In the genomic region with DNA sequence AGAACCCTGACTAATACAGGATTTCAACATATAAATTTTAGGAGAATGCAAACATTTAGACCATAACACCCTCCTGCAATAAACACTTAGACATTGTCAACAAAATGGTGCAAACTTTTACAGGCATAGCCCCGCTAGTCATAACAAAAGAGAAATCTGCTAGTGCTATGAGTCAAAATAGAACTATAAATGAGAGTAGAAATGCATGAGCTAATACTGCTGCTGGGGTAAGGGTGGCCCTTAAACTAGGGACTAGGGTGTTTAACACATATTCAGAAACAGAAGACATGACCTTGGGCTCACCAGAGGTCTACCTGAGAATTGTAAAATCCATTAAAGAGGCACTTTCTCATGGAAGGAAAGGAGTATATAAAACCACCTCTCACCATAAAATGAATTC, we compare ENCODE assay signal across 13 cellular contexts.
A peak's percentile ranks its signal among the peaks of the same experiment; 100 is the strongest.
DNase-seq lines count a peak whose midpoint lies in the region; ATAC-seq, FAIRE-seq and TF ChIP-seq lines count a peak whose summit lies in the region.
"Had no signal": no experiment of that assay in that cellular context is flagged by ENCODE, and none has a peak within 500 bp of the region (broad histone marks: within the 10 kb centered on the region; RNA-seq: fewer than 3 reads in every experiment).

No MANE protein-coding gene starts in this region.

- H3K36me3 Mint-ChIP-seq in endodermal cell (ENCODE audit: low read depth), result no peaks in the 10 kb centered on the region
- H3K36me3 Mint-ChIP-seq: brain, naive B cell had no signal

- TF ChIP-seq CTCF in endodermal cell (conservative IDR thresholded peaks at IDR 0.05), result no peak

- no peak overlapping the region for H3K4me2 ChIP-seq in Karpas-422 (ENCODE audit: low read depth, low read length, poor library complexity, severe bottlenecking)

- H2AFZ ChIP-seq in Karpas-422 (ENCODE audit: low read length), result no peak overlapping the region

- ATAC-seq in GM18517 (IDR thresholded peaks at IDR 0.05; ENCODE audit: unreplicated experiment) (peak; percentile 83), GM21360 (IDR thresholded peaks at IDR 0.05; ENCODE audit: unreplicated experiment) (peak; percentile 95), HG02870 (IDR thresholded peaks at IDR 0.05; ENCODE audit: unreplicated experiment) (peak; percentile 93), HG03520 (IDR thresholded peaks at IDR 0.05; ENCODE audit: unreplicated experiment) (peak; percentile 94)
- ATAC-seq: heart right ventricle, left colon had no signal

- no peaks in the 10 kb centered on the region for H3K36me3 ChIP-seq in endodermal cell (ENCODE audit: control insufficient read depth, insufficient read depth, low read length)
- no peaks in the 10 kb centered on the region for H3K36me3 ChIP-seq in Karpas-422 (ENCODE audit: insufficient read depth, low read length)
- H3K36me3 ChIP-seq in small intestine (ENCODE audit: control insufficient read depth in 2 of 2, insufficient read depth in 2 of 2, low read length in 2 of 2), result no peaks in the 10 kb centered on the region
- H3K36me3 ChIP-seq: heart right ventricle had no signal

- 97 to 100% methylated on average over 1 of the region's 1 CpG for WGBS in endodermal cell (ENCODE audit: insufficient coverage in 1 of 2, insufficient read length in 1 of 2), 2 experiments
- 55 to 87% (median 63%) methylated on average over 1 of the region's 1 CpG for WGBS in small intestine, 3 donors

- no peaks in the 10 kb centered on the region for H4K20me1 ChIP-seq in Karpas-422 (ENCODE audit: insufficient read depth, low read depth, low read length)

- DNase-seq in activated CD4-positive, alpha-beta T cell treated with anti-CD3 and anti-CD28 coated beads, Interleukin-2, amount 50 U/mL, for 4 hours, result no peak
- DNase-seq in endodermal cell, result no peak
- DNase-seq in Karpas-422, result no peak
- DNase-seq in small intestine, result no peak
- DNase-seq: heart right ventricle, left colon, naive B cell, NCI-H2171 had no signal

- H3K27ac ChIP-seq in endodermal cell (ENCODE audit: low read depth, low read length) (no peak overlapping the region), Karpas-422 (ENCODE audit: low read length) (no peak overlapping the region), small intestine (ENCODE audit: low read depth in 1 of 2, low read length in 1 of 2) (no peak overlapping the region)
- H3K27ac ChIP-seq: heart right ventricle had no signal

- H3K4me3 ChIP-seq in endodermal cell (ENCODE audit: low read length) (no peak overlapping the region), Karpas-422 (ENCODE audit: low read length) (no peak overlapping the region), small intestine (ENCODE audit: low read depth in 1 of 2, low read length in 2 of 2) (no peak overlapping the region)
- H3K4me3 ChIP-seq: heart right ventricle had no signal

- no peak for FAIRE-seq in small intestine (lab: Jason Lieb, UNC)

- no peaks in the 10 kb centered on the region for H3K27me3 Mint-ChIP-seq in endodermal cell (ENCODE audit: insufficient read depth)

- H3K27me3 ChIP-seq in endodermal cell (ENCODE audit: control insufficient read depth, insufficient read depth, low read length, poor library complexity, severe bottlenecking) (no peaks in the 10 kb centered on the region), Karpas-422 (ENCODE audit: low read length) (no peaks in the 10 kb centered on the region), small intestine (ENCODE audit: control insufficient read depth in 2 of 2, insufficient read depth in 2 of 2, low read length in 2 of 2) (no peaks in the 10 kb centered on the region)
- H3K27me3 ChIP-seq: heart right ventricle had no signal

- no peak overlapping the region for H3K27ac Mint-ChIP-seq in endodermal cell
- H3K27ac Mint-ChIP-seq: naive B cell had no signal

- H3K9me3 Mint-ChIP-seq in endodermal cell, result no peaks in the 10 kb centered on the region
- H3K9me3 Mint-ChIP-seq: brain had no signal

- no peaks in the 10 kb centered on the region for H3K9me2 ChIP-seq in Karpas-422 (replicated peaks; ENCODE audit: insufficient read depth, low read length)

- H3K4me1 ChIP-seq in endodermal cell (ENCODE audit: control insufficient read depth, insufficient read depth, low read length) (no peaks in the 10 kb centered on the region), Karpas-422 (ENCODE audit: low read length) (no peaks in the 10 kb centered on the region), small intestine (ENCODE audit: control insufficient read depth in 2 of 2, insufficient read depth in 1 of 2, low read depth in 1 of 2, low read length in 1 of 2) (no peaks in the 10 kb centered on the region)
- H3K4me1 ChIP-seq: heart right ventricle had no signal

- H3K79me2 ChIP-seq in Karpas-422 (ENCODE audit: low read length), result no peaks in the 10 kb centered on the region

- no peak overlapping the region for H3K4me3 Mint-ChIP-seq in endodermal cell
- H3K4me3 Mint-ChIP-seq: brain, naive B cell had no signal

- no peaks in the 10 kb centered on the region for H3K4me1 Mint-ChIP-seq in endodermal cell
- H3K4me1 Mint-ChIP-seq: brain, naive B cell had no signal

- H3K9ac ChIP-seq in endodermal cell (ENCODE audit: extremely low read depth, low read length, poor library complexity, severe bottlenecking) (no peak overlapping the region), Karpas-422 (ENCODE audit: low read length) (no peak overlapping the region)

- H3K9me3 ChIP-seq in endodermal cell (ENCODE audit: control insufficient read depth, low read length), result no peaks in the 10 kb centered on the region
- no peaks in the 10 kb centered on the region for H3K9me3 ChIP-seq in Karpas-422 (ENCODE audit: low read length)
- no peaks in the 10 kb centered on the region for H3K9me3 ChIP-seq in small intestine (ENCODE audit: control insufficient read depth, low read depth)
- H3K9me3 ChIP-seq: heart right ventricle had no signal
